In the genomic region with DNA sequence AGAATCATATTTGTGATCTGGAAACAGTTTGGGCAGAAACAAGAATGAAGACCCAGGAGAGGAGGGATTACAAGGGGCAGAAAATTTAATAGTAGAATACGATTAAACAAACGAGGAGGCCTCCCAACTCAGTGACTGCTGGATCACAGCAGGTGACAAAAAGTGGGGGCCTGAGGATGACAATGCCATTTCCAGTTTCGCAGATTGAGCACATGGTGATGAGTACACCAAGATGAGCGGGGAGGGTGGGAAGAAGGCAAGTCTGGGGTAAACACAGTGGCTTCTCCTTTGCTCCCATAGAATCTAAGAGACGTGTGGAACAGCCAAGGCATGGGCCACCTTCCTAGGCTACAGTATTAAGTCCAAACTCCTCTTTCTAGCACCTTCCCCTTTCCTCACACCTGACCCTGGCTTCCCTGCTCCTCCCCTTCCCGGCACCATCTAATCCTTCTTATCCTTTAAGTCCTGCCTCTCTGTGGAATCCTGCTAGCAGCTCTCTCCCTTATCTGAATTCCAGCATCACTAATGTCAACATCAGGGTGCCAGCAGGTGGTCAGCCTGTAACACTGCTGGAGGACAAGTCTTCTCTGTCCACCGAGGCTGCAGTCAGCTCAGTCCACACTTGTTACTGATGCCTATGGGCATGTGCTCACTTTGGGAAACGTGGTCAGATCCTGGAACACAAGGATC, we compare ENCODE assay signal across 1 cellular context.
A peak's percentile ranks its signal among the peaks of the same experiment; 100 is the strongest.
TF ChIP-seq lines count a peak whose summit lies in the region.

No MANE protein-coding gene starts in this region.

TF ChIP-seq in HEK293, 187 proteins besides CTCF, POLR2A, EP300 and RAD21 (continued from another document):
- TF ChIP-seq, protein P1, sequence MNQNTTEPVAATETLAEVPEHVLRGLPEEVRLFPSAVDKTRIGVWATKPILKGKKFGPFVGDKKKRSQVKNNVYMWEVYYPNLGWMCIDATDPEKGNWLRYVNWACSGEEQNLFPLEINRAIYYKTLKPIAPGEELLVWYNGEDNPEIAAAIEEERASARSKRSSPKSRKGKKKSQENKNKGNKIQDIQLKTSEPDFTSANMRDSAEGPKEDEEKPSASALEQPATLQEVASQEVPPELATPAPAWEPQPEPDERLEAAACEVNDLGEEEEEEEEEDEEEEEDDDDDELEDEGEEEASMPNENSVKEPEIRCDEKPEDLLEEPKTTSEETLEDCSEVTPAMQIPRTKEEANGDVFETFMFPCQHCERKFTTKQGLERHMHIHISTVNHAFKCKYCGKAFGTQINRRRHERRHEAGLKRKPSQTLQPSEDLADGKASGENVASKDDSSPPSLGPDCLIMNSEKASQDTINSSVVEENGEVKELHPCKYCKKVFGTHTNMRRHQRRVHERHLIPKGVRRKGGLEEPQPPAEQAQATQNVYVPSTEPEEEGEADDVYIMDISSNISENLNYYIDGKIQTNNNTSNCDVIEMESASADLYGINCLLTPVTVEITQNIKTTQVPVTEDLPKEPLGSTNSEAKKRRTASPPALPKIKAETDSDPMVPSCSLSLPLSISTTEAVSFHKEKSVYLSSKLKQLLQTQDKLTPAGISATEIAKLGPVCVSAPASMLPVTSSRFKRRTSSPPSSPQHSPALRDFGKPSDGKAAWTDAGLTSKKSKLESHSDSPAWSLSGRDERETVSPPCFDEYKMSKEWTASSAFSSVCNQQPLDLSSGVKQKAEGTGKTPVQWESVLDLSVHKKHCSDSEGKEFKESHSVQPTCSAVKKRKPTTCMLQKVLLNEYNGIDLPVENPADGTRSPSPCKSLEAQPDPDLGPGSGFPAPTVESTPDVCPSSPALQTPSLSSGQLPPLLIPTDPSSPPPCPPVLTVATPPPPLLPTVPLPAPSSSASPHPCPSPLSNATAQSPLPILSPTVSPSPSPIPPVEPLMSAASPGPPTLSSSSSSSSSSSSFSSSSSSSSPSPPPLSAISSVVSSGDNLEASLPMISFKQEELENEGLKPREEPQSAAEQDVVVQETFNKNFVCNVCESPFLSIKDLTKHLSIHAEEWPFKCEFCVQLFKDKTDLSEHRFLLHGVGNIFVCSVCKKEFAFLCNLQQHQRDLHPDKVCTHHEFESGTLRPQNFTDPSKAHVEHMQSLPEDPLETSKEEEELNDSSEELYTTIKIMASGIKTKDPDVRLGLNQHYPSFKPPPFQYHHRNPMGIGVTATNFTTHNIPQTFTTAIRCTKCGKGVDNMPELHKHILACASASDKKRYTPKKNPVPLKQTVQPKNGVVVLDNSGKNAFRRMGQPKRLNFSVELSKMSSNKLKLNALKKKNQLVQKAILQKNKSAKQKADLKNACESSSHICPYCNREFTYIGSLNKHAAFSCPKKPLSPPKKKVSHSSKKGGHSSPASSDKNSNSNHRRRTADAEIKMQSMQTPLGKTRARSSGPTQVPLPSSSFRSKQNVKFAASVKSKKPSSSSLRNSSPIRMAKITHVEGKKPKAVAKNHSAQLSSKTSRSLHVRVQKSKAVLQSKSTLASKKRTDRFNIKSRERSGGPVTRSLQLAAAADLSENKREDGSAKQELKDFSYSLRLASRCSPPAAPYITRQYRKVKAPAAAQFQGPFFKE (tag by site-specific recombination; IDR thresholded peaks at IDR 0.05; ENCODE audit: borderline replicate concordance): no peak
- TF ChIP-seq, protein P2, sequence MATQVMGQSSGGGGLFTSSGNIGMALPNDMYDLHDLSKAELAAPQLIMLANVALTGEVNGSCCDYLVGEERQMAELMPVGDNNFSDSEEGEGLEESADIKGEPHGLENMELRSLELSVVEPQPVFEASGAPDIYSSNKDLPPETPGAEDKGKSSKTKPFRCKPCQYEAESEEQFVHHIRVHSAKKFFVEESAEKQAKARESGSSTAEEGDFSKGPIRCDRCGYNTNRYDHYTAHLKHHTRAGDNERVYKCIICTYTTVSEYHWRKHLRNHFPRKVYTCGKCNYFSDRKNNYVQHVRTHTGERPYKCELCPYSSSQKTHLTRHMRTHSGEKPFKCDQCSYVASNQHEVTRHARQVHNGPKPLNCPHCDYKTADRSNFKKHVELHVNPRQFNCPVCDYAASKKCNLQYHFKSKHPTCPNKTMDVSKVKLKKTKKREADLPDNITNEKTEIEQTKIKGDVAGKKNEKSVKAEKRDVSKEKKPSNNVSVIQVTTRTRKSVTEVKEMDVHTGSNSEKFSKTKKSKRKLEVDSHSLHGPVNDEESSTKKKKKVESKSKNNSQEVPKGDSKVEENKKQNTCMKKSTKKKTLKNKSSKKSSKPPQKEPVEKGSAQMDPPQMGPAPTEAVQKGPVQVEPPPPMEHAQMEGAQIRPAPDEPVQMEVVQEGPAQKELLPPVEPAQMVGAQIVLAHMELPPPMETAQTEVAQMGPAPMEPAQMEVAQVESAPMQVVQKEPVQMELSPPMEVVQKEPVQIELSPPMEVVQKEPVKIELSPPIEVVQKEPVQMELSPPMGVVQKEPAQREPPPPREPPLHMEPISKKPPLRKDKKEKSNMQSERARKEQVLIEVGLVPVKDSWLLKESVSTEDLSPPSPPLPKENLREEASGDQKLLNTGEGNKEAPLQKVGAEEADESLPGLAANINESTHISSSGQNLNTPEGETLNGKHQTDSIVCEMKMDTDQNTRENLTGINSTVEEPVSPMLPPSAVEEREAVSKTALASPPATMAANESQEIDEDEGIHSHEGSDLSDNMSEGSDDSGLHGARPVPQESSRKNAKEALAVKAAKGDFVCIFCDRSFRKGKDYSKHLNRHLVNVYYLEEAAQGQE (tag by site-specific recombination; IDR thresholded peaks at IDR 0.05): peak; percentile 38; the same call in 1 of the 2 replicates
- peak; percentile 85 for TF ChIP-seq SCRT2 (tag by site-specific recombination; IDR thresholded peaks at IDR 0.05)
- TF ChIP-seq IKZF3 (tag by site-specific recombination; IDR thresholded peaks at IDR 0.05): peak; percentile 39; the same call in 1 of the 2 replicates
- TF ChIP-seq SCRT1 (tag by site-specific recombination; IDR thresholded peaks at IDR 0.05; ENCODE audit: borderline replicate concordance): peak; percentile 99
- no peak for TF ChIP-seq ZBTB21 (tag by site-specific recombination; IDR thresholded peaks at IDR 0.05)
- TF ChIP-seq REPIN1 (tag by site-specific recombination; IDR thresholded peaks at IDR 0.05; ENCODE audit: low read depth): no peak
- TF ChIP-seq ZBTB17 (tag by site-specific recombination; IDR thresholded peaks at IDR 0.05): peak; percentile 79
- no peak for TF ChIP-seq ZNF121 (tag by site-specific recombination; IDR thresholded peaks at IDR 0.05)
- peak; percentile 22; the same call in 1 of the 2 replicates for TF ChIP-seq ZNF629 (tag by site-specific recombination; IDR thresholded peaks at IDR 0.05)
- TF ChIP-seq, protein P3, sequence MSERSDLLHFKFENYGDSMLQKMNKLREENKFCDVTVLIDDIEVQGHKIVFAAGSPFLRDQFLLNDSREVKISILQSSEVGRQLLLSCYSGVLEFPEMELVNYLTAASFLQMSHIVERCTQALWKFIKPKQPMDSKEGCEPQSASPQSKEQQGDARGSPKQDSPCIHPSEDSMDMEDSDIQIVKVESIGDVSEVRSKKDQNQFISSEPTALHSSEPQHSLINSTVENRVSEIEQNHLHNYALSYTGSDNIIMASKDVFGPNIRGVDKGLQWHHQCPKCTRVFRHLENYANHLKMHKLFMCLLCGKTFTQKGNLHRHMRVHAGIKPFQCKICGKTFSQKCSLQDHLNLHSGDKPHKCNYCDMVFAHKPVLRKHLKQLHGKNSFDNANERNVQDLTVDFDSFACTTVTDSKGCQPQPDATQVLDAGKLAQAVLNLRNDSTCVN (tag by site-specific recombination; optimal IDR thresholded peaks at IDR 0.05): no peak
- no peak for TF ChIP-seq ZNF146 (tag by site-specific recombination; IDR thresholded peaks at IDR 0.05)
- TF ChIP-seq ZNF10 (tag by site-specific recombination; IDR thresholded peaks at IDR 0.05): peak; percentile 36; the same call in 1 of the 2 replicates
- TF ChIP-seq, protein P4, sequence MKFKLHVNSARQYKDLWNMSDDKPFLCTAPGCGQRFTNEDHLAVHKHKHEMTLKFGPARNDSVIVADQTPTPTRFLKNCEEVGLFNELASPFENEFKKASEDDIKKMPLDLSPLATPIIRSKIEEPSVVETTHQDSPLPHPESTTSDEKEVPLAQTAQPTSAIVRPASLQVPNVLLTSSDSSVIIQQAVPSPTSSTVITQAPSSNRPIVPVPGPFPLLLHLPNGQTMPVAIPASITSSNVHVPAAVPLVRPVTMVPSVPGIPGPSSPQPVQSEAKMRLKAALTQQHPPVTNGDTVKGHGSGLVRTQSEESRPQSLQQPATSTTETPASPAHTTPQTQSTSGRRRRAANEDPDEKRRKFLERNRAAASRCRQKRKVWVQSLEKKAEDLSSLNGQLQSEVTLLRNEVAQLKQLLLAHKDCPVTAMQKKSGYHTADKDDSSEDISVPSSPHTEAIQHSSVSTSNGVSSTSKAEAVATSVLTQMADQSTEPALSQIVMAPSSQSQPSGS (tag by site-specific recombination; IDR thresholded peaks at IDR 0.05; ENCODE audit: low read depth): no peak
- peak; percentile 62 for TF ChIP-seq GLIS1 (tag by site-specific recombination; IDR thresholded peaks at IDR 0.05)
- no peak for TF ChIP-seq ZNF174 (tag by site-specific recombination; IDR thresholded peaks at IDR 0.05)
- TF ChIP-seq, protein P5, sequence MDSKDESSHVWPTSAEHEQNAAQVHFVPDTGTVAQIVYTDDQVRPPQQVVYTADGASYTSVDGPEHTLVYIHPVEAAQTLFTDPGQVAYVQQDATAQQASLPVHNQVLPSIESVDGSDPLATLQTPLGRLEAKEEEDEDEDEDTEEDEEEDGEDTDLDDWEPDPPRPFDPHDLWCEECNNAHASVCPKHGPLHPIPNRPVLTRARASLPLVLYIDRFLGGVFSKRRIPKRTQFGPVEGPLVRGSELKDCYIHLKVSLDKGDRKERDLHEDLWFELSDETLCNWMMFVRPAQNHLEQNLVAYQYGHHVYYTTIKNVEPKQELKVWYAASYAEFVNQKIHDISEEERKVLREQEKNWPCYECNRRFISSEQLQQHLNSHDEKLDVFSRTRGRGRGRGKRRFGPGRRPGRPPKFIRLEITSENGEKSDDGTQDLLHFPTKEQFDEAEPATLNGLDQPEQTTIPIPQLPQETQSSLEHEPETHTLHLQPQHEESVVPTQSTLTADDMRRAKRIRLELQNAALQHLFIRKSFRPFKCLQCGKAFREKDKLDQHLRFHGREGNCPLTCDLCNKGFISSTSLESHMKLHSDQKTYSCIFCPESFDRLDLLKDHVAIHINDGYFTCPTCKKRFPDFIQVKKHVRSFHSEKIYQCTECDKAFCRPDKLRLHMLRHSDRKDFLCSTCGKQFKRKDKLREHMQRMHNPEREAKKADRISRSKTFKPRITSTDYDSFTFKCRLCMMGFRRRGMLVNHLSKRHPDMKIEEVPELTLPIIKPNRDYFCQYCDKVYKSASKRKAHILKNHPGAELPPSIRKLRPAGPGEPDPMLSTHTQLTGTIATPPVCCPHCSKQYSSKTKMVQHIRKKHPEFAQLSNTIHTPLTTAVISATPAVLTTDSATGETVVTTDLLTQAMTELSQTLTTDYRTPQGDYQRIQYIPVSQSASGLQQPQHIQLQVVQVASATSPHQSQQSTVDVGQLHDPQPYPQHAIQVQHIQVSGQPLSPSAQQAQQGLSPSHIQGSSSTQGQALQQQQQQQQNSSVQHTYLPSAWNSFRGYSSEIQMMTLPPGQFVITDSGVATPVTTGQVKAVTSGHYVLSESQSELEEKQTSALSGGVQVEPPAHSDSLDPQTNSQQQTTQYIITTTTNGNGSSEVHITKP (tag by site-specific recombination; IDR thresholded peaks at IDR 0.05): 0 out of 2 replicates have a peak, but pooled peaks have one; percentile 15
- TF ChIP-seq ZNF211 (tag by site-specific recombination; IDR thresholded peaks at IDR 0.05; ENCODE audit: low read depth): no peak
- TF ChIP-seq ZNF350 (tag by site-specific recombination; IDR thresholded peaks at IDR 0.05): no peak
- peak; percentile 95 for TF ChIP-seq ZIC2 (tag by site-specific recombination; IDR thresholded peaks at IDR 0.05)
TF ChIP-seq in HEK293: peak in this region for 14.
